Comparison of ENCODE assay signal across 20 cellular contexts in the genomic region with DNA sequence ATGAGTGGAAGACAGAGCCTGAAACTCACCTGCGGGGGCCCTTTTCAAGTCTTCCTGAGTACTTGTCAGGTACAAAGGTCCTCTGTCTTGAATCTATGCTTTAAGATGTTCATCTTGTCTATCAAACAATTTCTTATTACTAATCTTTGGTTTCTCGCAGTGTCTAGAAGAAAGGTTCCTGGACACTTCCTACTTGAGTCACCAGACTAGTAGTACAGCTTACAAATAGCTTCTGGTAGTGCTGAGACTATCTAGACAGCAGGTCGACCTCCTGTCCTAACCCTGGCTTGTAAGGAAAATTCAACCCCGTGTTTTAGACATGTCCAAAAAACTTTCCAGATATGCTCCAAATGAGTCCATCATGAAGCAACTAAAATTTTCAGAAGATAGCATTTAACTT. TPM values are rescaled to one million over a fixed set of nuclear protein-coding genes. Genes with fewer than 3 reads are reported as not detected.
DNase-seq lines count a peak whose midpoint lies in the region; ATAC-seq, FAIRE-seq and TF ChIP-seq lines count a peak whose summit lies in the region.
"Had no signal": no experiment of that assay in that cellular context is flagged by ENCODE, and none has a peak within 500 bp of the region (broad histone marks: within the 10 kb centered on the region; RNA-seq: fewer than 3 reads in every experiment).

No MANE protein-coding gene starts in this region.

- H3K27ac Mint-ChIP-seq in activated CD8-positive, alpha-beta T cell treated with anti-CD3 and anti-CD28 coated beads for 36 hours, result peak overlapping the region; percentile 16
- no peak overlapping the region for H3K27ac Mint-ChIP-seq in activated CD8-positive, alpha-beta T cell treated with anti-CD3 and anti-CD28 coated beads, Interleukin-2, amount 10 ng/mL, durations not matched to agents 7 days and 5 days
- peak overlapping the region; percentile 38 for H3K27ac Mint-ChIP-seq in CD8-positive, alpha-beta T cell
- H3K27ac Mint-ChIP-seq in natural killer cell, result peak overlapping the region; percentile 72 to 78

- no peak overlapping the region for H3K4me3 Mint-ChIP-seq in activated CD8-positive, alpha-beta T cell treated with anti-CD3 and anti-CD28 coated beads for 36 hours
- H3K4me3 Mint-ChIP-seq in activated CD8-positive, alpha-beta T cell treated with anti-CD3 and anti-CD28 coated beads, Interleukin-2, amount 10 ng/mL, durations not matched to agents 7 days and 5 days, result no peak overlapping the region
- H3K4me3 Mint-ChIP-seq in CD8-positive, alpha-beta T cell, result no peak overlapping the region
- H3K4me3 Mint-ChIP-seq in natural killer cell, result no peak overlapping the region

- no peak overlapping the region for H3K4me3 ChIP-seq in CD8-positive, alpha-beta T cell (ENCODE audit: low read depth, low read length)
- H3K4me3 ChIP-seq in bronchial epithelial cell (ENCODE audit: low read depth, low read length), result no peak overlapping the region
- H3K4me3 ChIP-seq: BLaER1, PC-9 had no signal

- no peaks in the 10 kb centered on the region for H3K27me3 Mint-ChIP-seq in activated CD8-positive, alpha-beta T cell treated with anti-CD3 and anti-CD28 coated beads for 36 hours
- no peaks in the 10 kb centered on the region for H3K27me3 Mint-ChIP-seq in activated CD8-positive, alpha-beta T cell treated with anti-CD3 and anti-CD28 coated beads, Interleukin-2, amount 10 ng/mL, durations not matched to agents 7 days and 5 days (ENCODE audit: low read depth)
- H3K27me3 Mint-ChIP-seq in CD8-positive, alpha-beta T cell (ENCODE audit: low read depth), result no peaks in the 10 kb centered on the region
- no peaks in the 10 kb centered on the region for H3K27me3 Mint-ChIP-seq in natural killer cell (ENCODE audit: low read depth in 2 of 2)

- H3K36me3 ChIP-seq in CD8-positive, alpha-beta T cell (ENCODE audit: insufficient read depth, low read length), result no peaks in the 10 kb centered on the region
- H3K36me3 ChIP-seq in bronchial epithelial cell (ENCODE audit: control insufficient read depth, insufficient read depth, low read length), result no peaks in the 10 kb centered on the region

- no peaks in the 10 kb centered on the region for H3K27me3 ChIP-seq in CD8-positive, alpha-beta T cell (ENCODE audit: insufficient read depth, low read length)
- H3K27me3 ChIP-seq in bronchial epithelial cell (ENCODE audit: control insufficient read depth, insufficient read depth, low read length), result no peaks in the 10 kb centered on the region
- H3K27me3 ChIP-seq: BLaER1 had no signal

- H3K36me3 Mint-ChIP-seq in activated CD8-positive, alpha-beta T cell treated with anti-CD3 and anti-CD28 coated beads for 36 hours (ENCODE audit: low read depth), result peaks cover 15% of the 10 kb centered on the region
- peaks cover 43% of the 10 kb centered on the region for H3K36me3 Mint-ChIP-seq in activated CD8-positive, alpha-beta T cell treated with anti-CD3 and anti-CD28 coated beads, Interleukin-2, amount 10 ng/mL, durations not matched to agents 7 days and 5 days (ENCODE audit: low read depth)
- peaks cover 12% of the 10 kb centered on the region for H3K36me3 Mint-ChIP-seq in CD8-positive, alpha-beta T cell
- H3K36me3 Mint-ChIP-seq in natural killer cell, result no peaks in the 10 kb centered on the region

- POLR2A ChIA-PET in activated CD8-positive, alpha-beta T cell treated with anti-CD3 and anti-CD28 coated beads for 36 hours (lab: Charles Lee), result no interaction called here
- POLR2A ChIA-PET in activated CD8-positive, alpha-beta T cell treated with anti-CD3 and anti-CD28 coated beads, Interleukin-2, amount 10 ng/mL, durations not matched to agents 7 days and 5 days (lab: Charles Lee), result interaction anchor here (0.6 to 1.5 kb wide), 2 partner anchors 10 to 199 kb away, joined by 5 to 6 read pairs; no protein-coding TSS in a partner anchor
- POLR2A ChIA-PET in CD8-positive, alpha-beta T cell (lab: Charles Lee), result no interaction called here

- no peak for FAIRE-seq in bronchial epithelial cell (lab: Jason Lieb, UNC)
- FAIRE-seq: A204.1, H1 had no signal

- DNase-seq in activated CD8-positive, alpha-beta T cell treated with anti-CD3 and anti-CD28 coated beads for 36 hours, result no peak
- no peak for DNase-seq in activated CD8-positive, alpha-beta T cell treated with anti-CD3 and anti-CD28 coated beads, Interleukin-2, amount 10 ng/mL, durations not matched to agents 7 days and 5 days
- DNase-seq in CD8-positive, alpha-beta T cell, result no peak
- DNase-seq in bronchial epithelial cell (ENCODE audit: low read depth) (peak; percentile 12), natural killer cell (no peak)
- no peak for DNase-seq in stimulated activated CD8-positive, alpha-beta memory T cell treated with anti-CD3 and anti-CD28 coated beads, Interleukin-4, amount 100 ng/mL, for 48 hours
- DNase-seq: COR-L47, DMS153, KG1, NCI-H1105, NCI-H1694 treated with DMSO at 0.1 percent for 48 hours, NCI-H2107, NCI-H2227 treated with DMSO at 0.1 percent for 48 hours, NCI-H524, PC-9 had no signal

- TF ChIP-seq CTCF in activated CD8-positive, alpha-beta T cell treated with anti-CD3 and anti-CD28 coated beads for 36 hours (IDR thresholded peaks at IDR 0.05), result no peak
- TF ChIP-seq CTCF in CD8-positive, alpha-beta T cell (IDR thresholded peaks at IDR 0.05), result no peak
- no peak for TF ChIP-seq CTCF in bronchial epithelial cell (IDR thresholded peaks at IDR 0.05; ENCODE audit: insufficient read depth, low read length, severe bottlenecking)
- TF ChIP-seq CTCF in natural killer cell (IDR thresholded peaks at IDR 0.05), result no peak

- ATAC-seq in activated CD8-positive, alpha-beta T cell treated with anti-CD3 and anti-CD28 coated beads for 36 hours, result peak; percentile 34
- no peak for ATAC-seq in activated CD8-positive, alpha-beta T cell treated with anti-CD3 and anti-CD28 coated beads, Interleukin-2, amount 10 ng/mL, durations not matched to agents 7 days and 5 days
- no peak for ATAC-seq in CD8-positive, alpha-beta T cell
- ATAC-seq in natural killer cell, result no peak
- ATAC-seq in GM21737 (IDR thresholded peaks at IDR 0.05; ENCODE audit: unreplicated experiment), result no peak
- no peak for ATAC-seq in GM21423 (IDR thresholded peaks at IDR 0.05; ENCODE audit: unreplicated experiment)

- H3K9me3 Mint-ChIP-seq in activated CD8-positive, alpha-beta T cell treated with anti-CD3 and anti-CD28 coated beads for 36 hours, result no peaks in the 10 kb centered on the region
- H3K9me3 Mint-ChIP-seq in activated CD8-positive, alpha-beta T cell treated with anti-CD3 and anti-CD28 coated beads, Interleukin-2, amount 10 ng/mL, durations not matched to agents 7 days and 5 days (ENCODE audit: insufficient read depth), result no peaks in the 10 kb centered on the region
- no peaks in the 10 kb centered on the region for H3K9me3 Mint-ChIP-seq in CD8-positive, alpha-beta T cell
- no peaks in the 10 kb centered on the region for H3K9me3 Mint-ChIP-seq in natural killer cell

- H3K9me3 ChIP-seq in CD8-positive, alpha-beta T cell (ENCODE audit: low read length), result no peaks in the 10 kb centered on the region
- H3K9me3 ChIP-seq: BLaER1 had no signal

- no peak overlapping the region for H3K27ac ChIP-seq in CD8-positive, alpha-beta T cell (ENCODE audit: low read depth, low read length)
- H3K27ac ChIP-seq: BLaER1, PC-9 had no signal

- H3K4me1 ChIP-seq in CD8-positive, alpha-beta T cell (ENCODE audit: insufficient read depth, low read length), result peaks cover 52% of the 10 kb centered on the region

- peaks cover 56% of the 10 kb centered on the region for H3K4me1 Mint-ChIP-seq in activated CD8-positive, alpha-beta T cell treated with anti-CD3 and anti-CD28 coated beads for 36 hours (ENCODE audit: low read depth)
- peaks cover 45% of the 10 kb centered on the region for H3K4me1 Mint-ChIP-seq in activated CD8-positive, alpha-beta T cell treated with anti-CD3 and anti-CD28 coated beads, Interleukin-2, amount 10 ng/mL, durations not matched to agents 7 days and 5 days (ENCODE audit: low read depth)
- peaks cover 64% of the 10 kb centered on the region for H3K4me1 Mint-ChIP-seq in CD8-positive, alpha-beta T cell (ENCODE audit: low read depth)
- peaks cover 62 to 77% of the 10 kb centered on the region in 2 donors for H3K4me1 Mint-ChIP-seq in natural killer cell

- CTCF ChIA-PET in activated CD8-positive, alpha-beta T cell treated with anti-CD3 and anti-CD28 coated beads for 36 hours (lab: Charles Lee), result interaction anchor here (1.0 to 1.5 kb wide), 2 partner anchors 8 to 175 kb away, joined by 4 to 5 read pairs; no protein-coding TSS in a partner anchor
- CTCF ChIA-PET in activated CD8-positive, alpha-beta T cell treated with anti-CD3 and anti-CD28 coated beads, Interleukin-2, amount 10 ng/mL, durations not matched to agents 7 days and 5 days (lab: Charles Lee), result interaction anchor here (1.4 kb wide), 1 partner anchor 175 kb away, joined by 4 read pairs; no protein-coding TSS in a partner anchor
- CTCF ChIA-PET in CD8-positive, alpha-beta T cell (lab: Charles Lee), result interaction anchor here (2.1 kb wide), 1 partner anchor 174 kb away, joined by 6 read pairs; no protein-coding TSS in a partner anchor

- intact Hi-C loops in activated CD8-positive, alpha-beta T cell treated with anti-CD3 and anti-CD28 coated beads for 36 hours (cut with micrococcal nuclease), result no loop called here
- intact Hi-C loops in CD8-positive, alpha-beta T cell (cut with DNase I, micrococcal nuclease), result no loop called here
- intact Hi-C loops in natural killer cell (cut with micrococcal nuclease), result no loop called here

RNA-seq across cellular contexts. Expression of a gene that starts 11.2 kb away (rescaled TPM):
- total RNA-seq in activated CD8-positive, alpha-beta T cell treated with anti-CD3 and anti-CD28 coated beads for 36 hours, result 10 to 100 TPM; 33.2 to 33.4 TPM
- 10 to 100 TPM; 49.0 to 52.3 TPM for total RNA-seq in activated CD8-positive, alpha-beta T cell treated with anti-CD3 and anti-CD28 coated beads, Interleukin-2, amount 10 ng/mL, durations not matched to agents 7 days and 5 days
- 10 to 100 TPM; 47.9 to 49.7 TPM for total RNA-seq in CD8-positive, alpha-beta T cell
- total RNA-seq in bronchial epithelial cell (14.2 TPM in 2 replicates), natural killer cell (10 to 100 TPM; 75.2 to 95.7 (median 79.8) TPM)
